ENCODE assay signal across 20 cellular contexts in genomic region chr3:191768421-191768820, GRCh38.
DNase-seq lines count a peak whose midpoint lies in the region; ATAC-seq and TF ChIP-seq lines count a peak whose summit lies in the region.
"Had no signal": no experiment of that assay in that cellular context is flagged by ENCODE, and none has a peak within 500 bp of the region (broad histone marks: within the 10 kb centered on the region; RNA-seq: fewer than 3 reads in every experiment).

No MANE protein-coding gene starts in this region.

- DNase-seq in GM12865 (ENCODE audit: low read depth): peak; percentile 3
- DNase-seq in H9: peak; percentile 44
- peak; percentile 22 for DNase-seq in SK-MEL-5 (ENCODE audit: low read depth, low spot score)
- DNase-seq in neural progenitor cell (ENCODE audit: low spot score): no peak
- no peak for DNase-seq in activated CD4-positive, alpha-beta T cell treated with anti-CD3 and anti-CD28 coated beads for 36 hours
- no peak for DNase-seq in MV-4-11 (lab: John Stamatoyannopoulos, UW)
- no peak for DNase-seq in glutamatergic neuron
- DNase-seq: activated CD4-positive, alpha-beta T cell treated with anti-CD3 and anti-CD28 coated beads, Interleukin-2, amount 50 U/mL, for 4 hours; activated CD8-positive, alpha-beta memory T cell treated with anti-CD3 and anti-CD28 coated beads, Interleukin-2, amount 50 U/mL, for 48 hours; activated naive CD8-positive, alpha-beta T cell treated with anti-CD3 and anti-CD28 coated beads, Interleukin-2, amount 10 ng/mL, durations not matched to agents 7 days and 5 days; effector memory CD8-positive, alpha-beta T cell; GM23248; head of caudate nucleus; left ventricle myocardium superior; NCI-H510A; psoas muscle; small intestine; stimulated activated naive CD4-positive, alpha-beta T cell treated with Interleukin-2 at 50 U/mL for 16 hours; T-helper 1 cell had no signal

- no peak overlapping the region for H2BK120ac ChIP-seq in H9 (ENCODE audit: low read depth, low read length, poor library complexity, severe bottlenecking)

- no peak overlapping the region for H3T11ph ChIP-seq in H9 (ENCODE audit: low read length)

- no peak overlapping the region for H3K18ac ChIP-seq in H9 (ENCODE audit: insufficient read length, low read depth, low read length)

- H3K9me3 Mint-ChIP-seq in H9: peaks cover 4 to 6% of the 10 kb centered on the region in 2 experiments
- peaks cover 48% of the 10 kb centered on the region for H3K9me3 Mint-ChIP-seq in neural progenitor cell
- H3K9me3 Mint-ChIP-seq in activated CD4-positive, alpha-beta T cell treated with anti-CD3 and anti-CD28 coated beads for 36 hours (ENCODE audit: low read depth): peaks cover 9% of the 10 kb centered on the region
- no peaks in the 10 kb centered on the region for H3K9me3 Mint-ChIP-seq in glutamatergic neuron (ENCODE audit: unreplicated experiment)
- H3K9me3 Mint-ChIP-seq: activated naive CD8-positive, alpha-beta T cell treated with anti-CD3 and anti-CD28 coated beads, Interleukin-2, amount 10 ng/mL, durations not matched to agents 7 days and 5 days had no signal

- H2BK12ac ChIP-seq in H9 (ENCODE audit: insufficient read length, low read depth, low read length): peak overlapping the region; percentile 33

- H3K4ac ChIP-seq in H9 (ENCODE audit: low read depth, low read length): no peak overlapping the region

- TF ChIP-seq CTCF in GM12865 (IDR thresholded peaks at IDR 0.05; ENCODE audit: insufficient read depth, low read depth, low read length, missing control alignments): peak; percentile 24
- peak; percentile 55 for TF ChIP-seq CTCF in H9 (conservative IDR thresholded peaks at IDR 0.05)
- peak; percentile 20 for TF ChIP-seq CTCF in neural progenitor cell (IDR thresholded peaks at IDR 0.05)
- no peak for TF ChIP-seq CTCF in glutamatergic neuron (IDR thresholded peaks at IDR 0.05; ENCODE audit: partially characterized antibody, unreplicated experiment)

- in situ Hi-C loops in SK-MEL-5 (cut with HindIII; ENCODE audit: low pct_unique_long_range_greater_than_20kb, low sequenced_read_pairs): no loop called here

- no peak overlapping the region for H4K5ac ChIP-seq in H9 (ENCODE audit: insufficient read length, low read depth, low read length)

- H3K27ac ChIP-seq in H9 (ENCODE audit: insufficient read length, low read depth, low read length) (no peak overlapping the region), neural progenitor cell (no peak overlapping the region)
- H3K27ac ChIP-seq: GM23248, psoas muscle had no signal

- no peak overlapping the region for H3K27ac Mint-ChIP-seq in H9
- no peak overlapping the region for H3K27ac Mint-ChIP-seq in neural progenitor cell
- H3K27ac Mint-ChIP-seq in activated CD4-positive, alpha-beta T cell treated with anti-CD3 and anti-CD28 coated beads for 36 hours: no peak overlapping the region
- H3K27ac Mint-ChIP-seq in glutamatergic neuron (ENCODE audit: unreplicated experiment): no peak overlapping the region
- H3K27ac Mint-ChIP-seq: activated naive CD8-positive, alpha-beta T cell treated with anti-CD3 and anti-CD28 coated beads, Interleukin-2, amount 10 ng/mL, durations not matched to agents 7 days and 5 days; effector memory CD8-positive, alpha-beta T cell had no signal

- no peak overlapping the region for H2BK15ac ChIP-seq in H9 (ENCODE audit: low read depth, low read length)

- peaks cover 2% of the 10 kb centered on the region; the same call in 1 of the 2 replicates for H3K4me1 ChIP-seq in H9 (ENCODE audit: insufficient read depth, low read length)
- no peaks in the 10 kb centered on the region for H3K4me1 ChIP-seq in neural progenitor cell
- H3K4me1 ChIP-seq: psoas muscle had no signal

- no peak overlapping the region for H3K56ac ChIP-seq in H9 (ENCODE audit: insufficient read length, low read depth, low read length)

- no peaks in the 10 kb centered on the region for H3F3A ChIP-seq in neural progenitor cell (ENCODE audit: low read depth)

- no peak overlapping the region for H4K8ac ChIP-seq in H9 (replicated peaks; ENCODE audit: insufficient read length, low read depth, low read length)

- H3K36me3 ChIP-seq in neural progenitor cell: no peaks in the 10 kb centered on the region

- ATAC-seq in activated CD4-positive, alpha-beta T cell treated with anti-CD3 and anti-CD28 coated beads for 36 hours: no peak
- ATAC-seq: effector memory CD8-positive, alpha-beta T cell; left ventricle myocardium superior; psoas muscle; Right ventricle myocardium inferior had no signal

- no peaks in the 10 kb centered on the region for H3K27me3 ChIP-seq in H9 (ENCODE audit: insufficient read depth, low read length)
- no peaks in the 10 kb centered on the region for H3K27me3 ChIP-seq in neural progenitor cell

- no peak overlapping the region for H4K91ac ChIP-seq in H9 (ENCODE audit: insufficient read length, low read depth, low read length)

- H3K79me2 ChIP-seq in H9 (ENCODE audit: insufficient read depth, low read length) (no peaks in the 10 kb centered on the region), neural progenitor cell (ENCODE audit: low read depth) (no peaks in the 10 kb centered on the region)

- H3K9ac ChIP-seq in H9 (ENCODE audit: extremely low read depth, insufficient read length, low read length) (no peak overlapping the region), neural progenitor cell (no peak overlapping the region)
- H3K9ac ChIP-seq: GM23248 had no signal

- H3K36me3 Mint-ChIP-seq in H9 (ENCODE audit: insufficient read depth in 1 of 3, low read depth in 3 of 3): peaks cover 1 to 5% (median 3%) of the 10 kb centered on the region in 3 experiments; a peak in 5 of 7 replicates
- H3K36me3 Mint-ChIP-seq in neural progenitor cell: peaks cover 7% of the 10 kb centered on the region
- H3K36me3 Mint-ChIP-seq in activated CD4-positive, alpha-beta T cell treated with anti-CD3 and anti-CD28 coated beads for 36 hours (ENCODE audit: low read depth): no peaks in the 10 kb centered on the region
- H3K36me3 Mint-ChIP-seq in glutamatergic neuron (ENCODE audit: unreplicated experiment): no peaks in the 10 kb centered on the region
- H3K36me3 Mint-ChIP-seq: activated naive CD8-positive, alpha-beta T cell treated with anti-CD3 and anti-CD28 coated beads, Interleukin-2, amount 10 ng/mL, durations not matched to agents 7 days and 5 days had no signal

- H3K4me3 ChIP-seq in GM12865 (ENCODE audit: low read depth, low read length) (no peak overlapping the region), neural progenitor cell (no peak overlapping the region)
- H3K4me3 ChIP-seq: GM23248, psoas muscle had no signal

- POLR2A ChIA-PET in activated CD4-positive, alpha-beta T cell treated with anti-CD3 and anti-CD28 coated beads for 36 hours (lab: Charles Lee): no interaction called here

- H2BK5ac ChIP-seq in H9 (ENCODE audit: insufficient read length, low read length): no peak overlapping the region

- no peak overlapping the region for H3K4me2 ChIP-seq in H9 (ENCODE audit: insufficient read depth, insufficient read length, low read length)
- no peak overlapping the region for H3K4me2 ChIP-seq in neural progenitor cell

- H2AFZ ChIP-seq in H9 (ENCODE audit: low read length): no peak overlapping the region
- H2AFZ ChIP-seq in neural progenitor cell (replicated peaks): no peak overlapping the region
- H2AFZ ChIP-seq: GM23248 had no signal

- H3K4me3 Mint-ChIP-seq in H9 (no peak overlapping the region), neural progenitor cell (no peak overlapping the region), glutamatergic neuron (ENCODE audit: unreplicated experiment) (no peak overlapping the region)
- no peak overlapping the region for H3K4me3 Mint-ChIP-seq in activated CD4-positive, alpha-beta T cell treated with anti-CD3 and anti-CD28 coated beads for 36 hours
- H3K4me3 Mint-ChIP-seq: activated naive CD8-positive, alpha-beta T cell treated with anti-CD3 and anti-CD28 coated beads, Interleukin-2, amount 10 ng/mL, durations not matched to agents 7 days and 5 days; effector memory CD8-positive, alpha-beta T cell had no signal

- intact Hi-C loops in activated CD4-positive, alpha-beta T cell treated with anti-CD3 and anti-CD28 coated beads for 36 hours (cut with DNase I, micrococcal nuclease): no loop called here

- CTCF ChIA-PET in activated CD4-positive, alpha-beta T cell treated with anti-CD3 and anti-CD28 coated beads for 36 hours (lab: Charles Lee): no interaction called here

- H3K79me1 ChIP-seq in H9 (ENCODE audit: insufficient read depth, low read depth, low read length, poor library complexity, severe bottlenecking): no peaks in the 10 kb centered on the region

- WGBS in H9 (ENCODE audit: extremely low coverage, insufficient read length, low lambda C conversion rate): no CpG with 5 or more reads among the region's 2 CpGs

- no peak overlapping the region for H3K14ac ChIP-seq in H9 (ENCODE audit: insufficient read depth, low read length)

- H2AK5ac ChIP-seq in H9 (ENCODE audit: insufficient read length, low read length): no peak overlapping the region

- H3K23ac ChIP-seq in H9 (ENCODE audit: insufficient read length, low read depth, low read length): no peak overlapping the region

- H3K9me3 ChIP-seq in H9 (ENCODE audit: control insufficient read depth, low read depth, low read length) (no peaks in the 10 kb centered on the region), neural progenitor cell (ENCODE audit: low read depth) (no peaks in the 10 kb centered on the region)
- H3K9me3 ChIP-seq: psoas muscle had no signal

- H3K4me1 Mint-ChIP-seq in H9 (peaks cover 3 to 7% of the 10 kb centered on the region in 2 experiments; a peak in 3 of 4 replicates), neural progenitor cell (peaks cover 9% of the 10 kb centered on the region), glutamatergic neuron (ENCODE audit: low read depth, unreplicated experiment) (no peaks in the 10 kb centered on the region)
- no peaks in the 10 kb centered on the region for H3K4me1 Mint-ChIP-seq in activated CD4-positive, alpha-beta T cell treated with anti-CD3 and anti-CD28 coated beads for 36 hours
- H3K4me1 Mint-ChIP-seq: activated naive CD8-positive, alpha-beta T cell treated with anti-CD3 and anti-CD28 coated beads, Interleukin-2, amount 10 ng/mL, durations not matched to agents 7 days and 5 days had no signal

- H3K27me3 Mint-ChIP-seq in H9 (ENCODE audit: low read depth) (no peaks in the 10 kb centered on the region), neural progenitor cell (ENCODE audit: insufficient read depth, low read depth) (no peaks in the 10 kb centered on the region), glutamatergic neuron (ENCODE audit: unreplicated experiment) (no peaks in the 10 kb centered on the region)
- H3K27me3 Mint-ChIP-seq in activated CD4-positive, alpha-beta T cell treated with anti-CD3 and anti-CD28 coated beads for 36 hours: no peaks in the 10 kb centered on the region
- H3K27me3 Mint-ChIP-seq: activated naive CD8-positive, alpha-beta T cell treated with anti-CD3 and anti-CD28 coated beads, Interleukin-2, amount 10 ng/mL, durations not matched to agents 7 days and 5 days; effector memory CD8-positive, alpha-beta T cell had no signal

- H2BK20ac ChIP-seq in H9 (ENCODE audit: low read depth, low read length, poor library complexity, severe bottlenecking): no peak overlapping the region

- H4K20me1 ChIP-seq in H9 (ENCODE audit: control insufficient read depth, insufficient read depth, insufficient read length) (no peaks in the 10 kb centered on the region), neural progenitor cell (ENCODE audit: low read depth) (no peaks in the 10 kb centered on the region)

- no peaks in the 10 kb centered on the region for H3K23me2 ChIP-seq in H9 (ENCODE audit: insufficient read length, low read depth, low read length, poor library complexity, severe bottlenecking)

Comparison
In these comparisons a context has a peak if more than half of its experiments do, and no peak if none do; other contexts are left out.
1. DNase-seq: peak in GM12865 (single experiment), H9 (single experiment) and SK-MEL-5 (single experiment); none in neural progenitor cell (single experiment), activated CD4-positive, alpha-beta T cell treated with anti-CD3 and anti-CD28 coated beads for 36 hours (single experiment), MV-4-11 (single experiment) and glutamatergic neuron (single experiment).